In genomic region chr19:5329141-5329540, GRCh38 we compare ENCODE assay signal across 2 cellular contexts.
TF ChIP-seq lines count a peak whose summit lies in the region.

No MANE protein-coding gene starts in this region.

TF ChIP-seq in GM23338, 12 proteins besides CTCF, POLR2A, EP300 and RAD21 (continued from another document):
- TF ChIP-seq REST (IDR thresholded peaks at IDR 0.05; ENCODE audit: unreplicated experiment) (no peak), STAT1 (IDR thresholded peaks at IDR 0.05; ENCODE audit: unreplicated experiment) (no peak), EZH2phosphoT487 (IDR thresholded peaks at IDR 0.05; ENCODE audit: unreplicated experiment) (no peak), JUNB (IDR thresholded peaks at IDR 0.05; ENCODE audit: unreplicated experiment) (no peak)
- TF ChIP-seq, protein P1, sequence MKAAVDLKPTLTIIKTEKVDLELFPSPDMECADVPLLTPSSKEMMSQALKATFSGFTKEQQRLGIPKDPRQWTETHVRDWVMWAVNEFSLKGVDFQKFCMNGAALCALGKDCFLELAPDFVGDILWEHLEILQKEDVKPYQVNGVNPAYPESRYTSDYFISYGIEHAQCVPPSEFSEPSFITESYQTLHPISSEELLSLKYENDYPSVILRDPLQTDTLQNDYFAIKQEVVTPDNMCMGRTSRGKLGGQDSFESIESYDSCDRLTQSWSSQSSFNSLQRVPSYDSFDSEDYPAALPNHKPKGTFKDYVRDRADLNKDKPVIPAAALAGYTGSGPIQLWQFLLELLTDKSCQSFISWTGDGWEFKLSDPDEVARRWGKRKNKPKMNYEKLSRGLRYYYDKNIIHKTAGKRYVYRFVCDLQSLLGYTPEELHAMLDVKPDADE (IDR thresholded peaks at IDR 0.05) = no peak
- TF ChIP-seq, protein P2, sequence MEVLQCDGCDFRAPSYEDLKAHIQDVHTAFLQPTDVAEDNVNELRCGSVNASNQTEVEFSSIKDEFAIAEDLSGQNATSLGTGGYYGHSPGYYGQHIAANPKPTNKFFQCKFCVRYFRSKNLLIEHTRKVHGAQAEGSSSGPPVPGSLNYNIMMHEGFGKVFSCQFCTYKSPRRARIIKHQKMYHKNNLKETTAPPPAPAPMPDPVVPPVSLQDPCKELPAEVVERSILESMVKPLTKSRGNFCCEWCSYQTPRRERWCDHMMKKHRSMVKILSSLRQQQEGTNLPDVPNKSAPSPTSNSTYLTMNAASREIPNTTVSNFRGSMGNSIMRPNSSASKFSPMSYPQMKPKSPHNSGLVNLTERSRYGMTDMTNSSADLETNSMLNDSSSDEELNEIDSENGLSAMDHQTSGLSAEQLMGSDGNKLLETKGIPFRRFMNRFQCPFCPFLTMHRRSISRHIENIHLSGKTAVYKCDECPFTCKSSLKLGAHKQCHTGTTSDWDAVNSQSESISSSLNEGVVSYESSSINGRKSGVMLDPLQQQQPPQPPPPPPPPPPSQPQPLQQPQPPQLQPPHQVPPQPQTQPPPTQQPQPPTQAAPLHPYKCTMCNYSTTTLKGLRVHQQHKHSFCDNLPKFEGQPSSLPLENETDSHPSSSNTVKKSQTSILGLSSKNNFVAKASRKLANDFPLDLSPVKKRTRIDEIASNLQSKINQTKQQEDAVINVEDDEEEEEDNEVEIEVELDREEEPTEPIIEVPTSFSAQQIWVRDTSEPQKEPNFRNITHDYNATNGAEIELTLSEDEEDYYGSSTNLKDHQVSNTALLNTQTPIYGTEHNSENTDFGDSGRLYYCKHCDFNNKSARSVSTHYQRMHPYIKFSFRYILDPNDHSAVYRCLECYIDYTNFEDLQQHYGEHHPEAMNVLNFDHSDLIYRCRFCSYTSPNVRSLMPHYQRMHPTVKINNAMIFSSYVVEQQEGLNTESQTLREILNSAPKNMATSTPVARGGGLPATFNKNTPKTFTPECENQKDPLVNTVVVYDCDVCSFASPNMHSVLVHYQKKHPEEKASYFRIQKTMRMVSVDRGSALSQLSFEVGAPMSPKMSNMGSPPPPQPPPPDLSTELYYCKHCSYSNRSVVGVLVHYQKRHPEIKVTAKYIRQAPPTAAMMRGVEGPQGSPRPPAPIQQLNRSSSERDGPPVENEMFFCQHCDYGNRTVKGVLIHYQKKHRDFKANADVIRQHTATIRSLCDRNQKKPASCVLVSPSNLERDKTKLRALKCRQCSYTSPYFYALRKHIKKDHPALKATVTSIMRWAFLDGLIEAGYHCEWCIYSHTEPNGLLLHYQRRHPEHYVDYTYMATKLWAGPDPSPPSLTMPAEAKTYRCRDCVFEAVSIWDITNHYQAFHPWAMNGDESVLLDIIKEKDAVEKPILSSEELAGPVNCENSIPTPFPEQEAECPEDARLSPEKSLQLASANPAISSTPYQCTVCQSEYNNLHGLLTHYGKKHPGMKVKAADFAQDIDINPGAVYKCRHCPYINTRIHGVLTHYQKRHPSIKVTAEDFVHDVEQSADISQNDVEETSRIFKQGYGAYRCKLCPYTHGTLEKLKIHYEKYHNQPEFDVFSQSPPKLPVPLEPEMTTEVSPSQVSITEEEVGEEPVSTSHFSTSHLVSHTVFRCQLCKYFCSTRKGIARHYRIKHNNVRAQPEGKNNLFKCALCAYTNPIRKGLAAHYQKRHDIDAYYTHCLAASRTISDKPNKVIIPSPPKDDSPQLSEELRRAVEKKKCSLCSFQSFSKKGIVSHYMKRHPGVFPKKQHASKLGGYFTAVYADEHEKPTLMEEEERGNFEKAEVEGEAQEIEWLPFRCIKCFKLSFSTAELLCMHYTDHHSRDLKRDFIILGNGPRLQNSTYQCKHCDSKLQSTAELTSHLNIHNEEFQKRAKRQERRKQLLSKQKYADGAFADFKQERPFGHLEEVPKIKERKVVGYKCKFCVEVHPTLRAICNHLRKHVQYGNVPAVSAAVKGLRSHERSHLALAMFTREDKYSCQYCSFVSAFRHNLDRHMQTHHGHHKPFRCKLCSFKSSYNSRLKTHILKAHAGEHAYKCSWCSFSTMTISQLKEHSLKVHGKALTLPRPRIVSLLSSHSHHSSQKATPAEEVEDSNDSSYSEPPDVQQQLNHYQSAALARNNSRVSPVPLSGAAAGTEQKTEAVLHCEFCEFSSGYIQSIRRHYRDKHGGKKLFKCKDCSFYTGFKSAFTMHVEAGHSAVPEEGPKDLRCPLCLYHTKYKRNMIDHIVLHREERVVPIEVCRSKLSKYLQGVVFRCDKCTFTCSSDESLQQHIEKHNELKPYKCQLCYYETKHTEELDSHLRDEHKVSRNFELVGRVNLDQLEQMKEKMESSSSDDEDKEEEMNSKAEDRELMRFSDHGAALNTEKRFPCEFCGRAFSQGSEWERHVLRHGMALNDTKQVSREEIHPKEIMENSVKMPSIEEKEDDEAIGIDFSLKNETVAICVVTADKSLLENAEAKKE (CRISPR knock-in tag; IDR thresholded peaks at IDR 0.05) = no peak

TF ChIP-seq in WTC11, 78 proteins besides CTCF, POLR2A, EP300 and RAD21 (continued from another document):
- TF ChIP-seq, protein P3, sequence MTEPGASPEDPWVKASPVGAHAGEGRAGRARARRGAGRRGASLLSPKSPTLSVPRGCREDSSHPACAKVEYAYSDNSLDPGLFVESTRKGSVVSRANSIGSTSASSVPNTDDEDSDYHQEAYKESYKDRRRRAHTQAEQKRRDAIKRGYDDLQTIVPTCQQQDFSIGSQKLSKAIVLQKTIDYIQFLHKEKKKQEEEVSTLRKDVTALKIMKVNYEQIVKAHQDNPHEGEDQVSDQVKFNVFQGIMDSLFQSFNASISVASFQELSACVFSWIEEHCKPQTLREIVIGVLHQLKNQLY (CRISPR knock-in tag; IDR thresholded peaks at IDR 0.05) = no peak
- TF ChIP-seq NFYB (CRISPR knock-in tag; conservative IDR thresholded peaks at IDR 0.05; ENCODE audit: low read depth) (no peak), ATF3 (CRISPR knock-in tag; conservative IDR thresholded peaks at IDR 0.05) (no peak)
